8 cellular contexts compared by ENCODE assay signal in genomic region chr5:59768204-59769040, GRCh38.
DNase-seq lines count a peak whose midpoint lies in the region; TF ChIP-seq lines count a peak whose summit lies in the region.

No MANE protein-coding gene starts in this region.

- TF ChIP-seq CTCF in AG09309 (IDR thresholded peaks at IDR 0.05; ENCODE audit: control insufficient read depth, insufficient read depth, low read depth, low read length, missing control alignments) (no peak), foreskin fibroblast (IDR thresholded peaks at IDR 0.05; ENCODE audit: low read depth, low read length) (no peak), nephron (IDR thresholded peaks at IDR 0.05; ENCODE audit: unreplicated experiment in 3 of 3) (no peak)

- H3K4me3 ChIP-seq in AG09309 (ENCODE audit: control insufficient read depth, low read depth, low read length) (peak overlapping the region; percentile 60), foreskin fibroblast (ENCODE audit: low read depth in 1 of 2, low read length in 2 of 2) (peak overlapping the region; percentile 64 to 70)

- peaks cover 35% of the 10 kb centered on the region for H3K4me1 Mint-ChIP-seq in nephron

- H3K9me3 Mint-ChIP-seq in nephron = no peaks in the 10 kb centered on the region

- H3K27me3 Mint-ChIP-seq in nephron (ENCODE audit: low read depth) = no peaks in the 10 kb centered on the region

- H3K36me3 Mint-ChIP-seq in nephron (ENCODE audit: low read depth) = peaks cover 3% of the 10 kb centered on the region

- peak overlapping the region; percentile 91 to 96 (median 95) for H3K27ac Mint-ChIP-seq in nephron

- DNase-seq in AG09309 (ENCODE audit: low read depth) (no peak), GM19240 (ENCODE audit: insufficient read length, low spot score) (peak; percentile 6), NCI-H146 treated with DMSO at 0.1 percent for 48 hours (lab: John Stamatoyannopoulos, UW; ENCODE audit: unreplicated experiment) (peak; percentile 90), foreskin fibroblast (peak; percentile 72 to 88), RPMI8226 (no peak), AML-193 (lab: John Stamatoyannopoulos, UW) (no peak)
- DNase-seq in activated CD4-positive, alpha-beta T cell treated with anti-CD3 and anti-CD28 coated beads, Interleukin-2, amount 50 U/mL, for 4 hours = peak; percentile 5 to 8

- peak overlapping the region; percentile 92 to 96 (median 94) for H3K4me3 Mint-ChIP-seq in nephron

Comparison
In these comparisons a context has a peak if more than half of its experiments do, and no peak if none do; other contexts are left out.
1. DNase-seq: peak in GM19240 (single experiment), NCI-H146 treated with DMSO at 0.1 percent for 48 hours (single experiment), activated CD4-positive, alpha-beta T cell treated with anti-CD3 and anti-CD28 coated beads, Interleukin-2, amount 50 U/mL, for 4 hours (2 of 2) and foreskin fibroblast (2 of 2); none in AG09309 (single experiment), RPMI8226 (single experiment) and AML-193 (0 of 2).